Comparison of ENCODE assay signal across 21 cellular contexts in genomic region chr11:94668240-94668793, GRCh38.
"Had no signal": no experiment of that assay in that cellular context is flagged by ENCODE, and none has a peak within 500 bp of the region (broad histone marks: within the 10 kb centered on the region; RNA-seq: fewer than 3 reads in every experiment).

No MANE protein-coding gene starts in this region.

- H3K36me3 ChIP-seq: esophagus squamous epithelium, gastrocnemius medialis, heart right ventricle, left lung, lower lobe of right lung had no signal

- H3K9me3 ChIP-seq: esophagus squamous epithelium, gastrocnemius medialis, lower lobe of right lung had no signal

- H3K27ac ChIP-seq: coronary artery, dorsolateral prefrontal cortex, epithelial cell of prostate, esophagus squamous epithelium, gastrocnemius medialis, heart right ventricle, left lung, lower lobe of right lung had no signal

- DNase-seq: dermis blood vessel endothelial cell; effector CD4-positive, alpha-beta T cell; effector memory CD4-positive, alpha-beta T cell; erythroblast; esophagus squamous epithelium; foreskin fibroblast; foreskin melanocyte; gastrocnemius medialis; glutamatergic neuron; heart right ventricle; hippocampal formation; left cardiac atrium; left lung; left ventricle myocardium superior; lower lobe of right lung; mesendoderm; midbrain had no signal

- H3K27me3 ChIP-seq: dorsolateral prefrontal cortex, esophagus squamous epithelium, gastrocnemius medialis, heart right ventricle, left lung had no signal

- ATAC-seq: esophagus mucosa, gastrocnemius medialis, left cardiac atrium, left lung, left ventricle myocardium superior, lower lobe of right lung had no signal

- H3K4me1 ChIP-seq: heart right ventricle, left lung, lower lobe of right lung had no signal

- H3K4me3 ChIP-seq: coronary artery, dorsolateral prefrontal cortex, esophagus squamous epithelium, gastrocnemius medialis, heart right ventricle, left lung, lower lobe of right lung had no signal
